Comparison of ENCODE assay signal across 11 cellular contexts in genomic region chr6:139743629-139744028, GRCh38.
DNase-seq lines count a peak whose midpoint lies in the region; ATAC-seq and TF ChIP-seq lines count a peak whose summit lies in the region.
"Had no signal": no experiment of that assay in that cellular context is flagged by ENCODE, and none has a peak within 500 bp of the region (broad histone marks: within the 10 kb centered on the region; RNA-seq: fewer than 3 reads in every experiment).

No MANE protein-coding gene starts in this region.

- H3K4me1 ChIP-seq in ovary (ENCODE audit: insufficient read depth): peaks cover 9% of the 10 kb centered on the region

- H3K27me3 ChIP-seq in BJ (ENCODE audit: control insufficient read depth, insufficient read depth, low read length) (no peaks in the 10 kb centered on the region), ovary (no peaks in the 10 kb centered on the region)

- WGBS in ovary, 3 donors: 10 to 32% (median 14%) methylated on average over 1 of the region's 1 CpG

- H3K27ac ChIP-seq in ovary: no peak overlapping the region

- no peak overlapping the region for H3K4me3 ChIP-seq in BJ (ENCODE audit: low read depth, low read length)
- no peak overlapping the region for H3K4me3 ChIP-seq in epithelial cell of proximal tubule (ENCODE audit: low read depth, low read length)
- no peak overlapping the region for H3K4me3 ChIP-seq in ovary

- TF ChIP-seq CTCF in BJ (IDR thresholded peaks at IDR 0.05; ENCODE audit: insufficient read depth, low read depth, low read length) (no peak), epithelial cell of proximal tubule (conservative IDR thresholded peaks at IDR 0.05; ENCODE audit: low read depth, low read length) (no peak), omental fat pad (IDR thresholded peaks at IDR 0.05) (no peak), ovary (IDR thresholded peaks at IDR 0.05) (no peak)

- POLR2A ChIA-PET in BJ (lab: Charles Lee): interaction anchor here (1.2 to 1.3 kb wide), 2 partner anchors 10 to 370 kb away, joined by 3 to 5 read pairs; partner anchors contain the start of gene CITED2

- no peaks in the 10 kb centered on the region for H3K36me3 ChIP-seq in BJ (ENCODE audit: control insufficient read depth, insufficient read depth, low read length)
- H3K36me3 ChIP-seq in ovary: no peaks in the 10 kb centered on the region

- H3K9me3 ChIP-seq in ovary: no peaks in the 10 kb centered on the region

- ATAC-seq in omental fat pad (ENCODE audit: low FRiP score) (peak; percentile 62), HG03432 (IDR thresholded peaks at IDR 0.05; ENCODE audit: unreplicated experiment) (no peak)

- no peak for TF ChIP-seq POLR2A in ovary (IDR thresholded peaks at IDR 0.05)

- intact Hi-C loops in ovary (cut with DNase I): no loop called here

- DNase-seq in BJ (ENCODE audit: low read depth) (peak; percentile 82), RKO (ENCODE audit: low spot score) (peak; percentile 82), epithelial cell of proximal tubule (ENCODE audit: low read depth) (peak; percentile 98), omental fat pad (ENCODE audit: low spot score) (no peak), ovary (no peak), NOMO-1 treated with DMSO at 0.1 percent for 48 hours (lab: John Stamatoyannopoulos, UW; ENCODE audit: unreplicated experiment) (no peak), SIG-M5 (lab: John Stamatoyannopoulos, UW) (no peak)
- DNase-seq: activated CD8-positive, alpha-beta memory T cell treated with anti-CD3 and anti-CD28 coated beads, Interleukin-2, amount 50 U/mL, for 4 hours; NCI-H82; posterior cingulate gyrus had no signal

- no peak for TF ChIP-seq EP300 in ovary (IDR thresholded peaks at IDR 0.05)

- CTCF ChIA-PET in BJ (lab: Yijun Ruan, JAX): no interaction called here

Comparison
In these comparisons a context has a peak if more than half of its experiments do, and no peak if none do; other contexts are left out.
1. DNase-seq: peak in BJ (single experiment), RKO (single experiment) and epithelial cell of proximal tubule (single experiment); none in omental fat pad (single experiment), ovary (0 of 5), NOMO-1 treated with DMSO at 0.1 percent for 48 hours (single experiment) and SIG-M5 (single experiment).